In the genomic region with DNA sequence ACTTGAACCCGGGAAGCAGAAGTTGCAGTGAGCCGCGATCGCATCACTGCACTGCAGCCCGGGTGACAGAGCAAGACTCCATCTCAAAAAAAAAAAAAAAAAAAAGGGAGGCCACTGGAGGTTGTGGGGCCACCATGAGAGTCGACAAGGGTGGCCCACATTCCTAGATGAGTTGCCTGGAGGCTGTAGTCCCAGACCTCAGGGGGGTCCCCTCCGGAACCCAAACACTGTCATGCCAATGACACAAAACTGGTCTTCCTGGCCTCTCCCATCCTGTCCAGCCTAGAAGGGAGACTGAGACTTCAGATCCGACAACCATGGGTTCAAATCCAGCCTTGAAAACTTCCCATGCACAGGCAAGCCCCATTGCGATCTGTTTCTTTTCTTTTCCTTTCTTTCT, we compare ENCODE assay signal across 15 cellular contexts. TPM values are rescaled to one million over a fixed set of nuclear protein-coding genes. Genes with fewer than 3 reads are reported as not detected.
"Had no signal": no experiment of that assay in that cellular context is flagged by ENCODE, and none has a peak within 500 bp of the region (broad histone marks: within the 10 kb centered on the region; RNA-seq: fewer than 3 reads in every experiment).

No MANE protein-coding gene starts in this region.

- H3K9me3 ChIP-seq: body of pancreas, lower lobe of right lung, psoas muscle had no signal

- H3K36me3 ChIP-seq: lower lobe of right lung had no signal

- H3K27ac ChIP-seq: epithelial cell of prostate, psoas muscle had no signal

- DNase-seq: activated CD4-positive, alpha-beta T cell treated with anti-CD3 and anti-CD28 coated beads, Interleukin-2, amount 50 U/mL, for 4 hours; activated CD4-positive, CD25-positive, alpha-beta regulatory T cell treated with anti-CD3 and anti-CD28 coated beads, Interleukin-2, amount 50 U/mL, for 72 hours; activated naive CD4-positive, alpha-beta T cell treated with anti-CD3 and anti-CD28 coated beads, Interleukin-2, amount 50 U/mL, for 16 hours; activated T-cell treated with anti-CD3 and anti-CD28 coated beads, Interleukin-2, amount 50 U/mL, for 1 hour; effector memory CD8-positive, alpha-beta T cell; hippocampal formation; lower lobe of right lung; naive thymus-derived CD4-positive, alpha-beta T cell; nucleus accumbens; psoas muscle; stimulated activated CD4-positive, alpha-beta T cell treated with anti-CD3 and anti-CD28 coated beads, Interleukin-2, amount 100 ng/mL, for 24 hours; stimulated activated naive CD4-positive, alpha-beta T cell had no signal

- H3K4me3 ChIP-seq: body of pancreas, lower lobe of right lung, psoas muscle had no signal

- H3K27me3 ChIP-seq: body of pancreas had no signal

- ATAC-seq: effector memory CD8-positive, alpha-beta T cell; lower lobe of right lung; naive thymus-derived CD4-positive, alpha-beta T cell; psoas muscle; sciatic nerve had no signal

RNA-seq across cellular contexts. Expression of a gene that starts 56.4 kb away (rescaled TPM):
- polyA plus RNA-seq: naive thymus-derived CD4-positive, alpha-beta T cell had no signal
